ENCODE assay signal across 3 cellular contexts in the genomic region with DNA sequence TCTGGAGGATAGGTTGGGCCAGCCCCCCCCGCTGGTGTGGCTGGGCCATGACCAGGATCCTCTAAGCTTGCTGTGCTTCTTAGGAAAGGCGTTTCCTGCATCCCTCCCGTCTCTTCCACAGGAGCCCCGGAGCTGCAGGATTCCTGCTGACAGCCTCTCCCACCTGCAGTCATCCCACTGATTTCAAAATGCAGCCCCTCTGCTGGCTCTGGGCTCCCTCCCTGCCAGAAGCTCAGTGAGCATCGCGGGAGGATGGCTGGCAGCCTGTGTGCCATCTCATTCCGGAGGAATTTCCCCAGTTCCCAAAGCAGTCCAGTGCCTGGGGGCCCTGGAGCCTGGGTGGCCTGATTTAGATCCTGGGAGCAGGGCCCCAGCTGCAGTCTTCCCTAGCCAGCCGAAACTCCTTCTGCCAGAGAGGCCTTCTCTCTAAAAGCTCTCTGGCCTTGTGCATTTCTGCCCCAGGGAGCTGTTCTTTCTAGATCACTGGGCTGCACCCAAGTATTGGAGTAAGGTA.
TF ChIP-seq lines count a peak whose summit lies in the region.

No MANE protein-coding gene starts in this region.

TF ChIP-seq in A549, 52 proteins besides CTCF, POLR2A, EP300 and RAD21:
- TF ChIP-seq HOXB13 (CRISPR knock-in tag; IDR thresholded peaks at IDR 0.05; ENCODE audit: low read depth) = no peak
- no peak for TF ChIP-seq ZSCAN20 (CRISPR knock-in tag; IDR thresholded peaks at IDR 0.05)
- TF ChIP-seq ZFP36 (IDR thresholded peaks at IDR 0.05; ENCODE audit: borderline replicate concordance, partially characterized antibody) = no peak
- TF ChIP-seq FOXS1 (CRISPR knock-in tag; IDR thresholded peaks at IDR 0.05) = no peak
- TF ChIP-seq NFE2L2 (conservative IDR thresholded peaks at IDR 0.05; ENCODE audit: low read length) = no peak
- TF ChIP-seq EHMT2 (IDR thresholded peaks at IDR 0.05; ENCODE audit: low read depth) = no peak
- no peak for TF ChIP-seq KDM5A (IDR thresholded peaks at IDR 0.05)
- no peak for TF ChIP-seq NR3C1 (IDR thresholded peaks at IDR 0.05)
- TF ChIP-seq ZC3H11A (IDR thresholded peaks at IDR 0.05) = no peak
- TF ChIP-seq MYC (IDR thresholded peaks at IDR 0.05; ENCODE audit: borderline replicate concordance, low read length) = no peak
- TF ChIP-seq, protein P1, sequence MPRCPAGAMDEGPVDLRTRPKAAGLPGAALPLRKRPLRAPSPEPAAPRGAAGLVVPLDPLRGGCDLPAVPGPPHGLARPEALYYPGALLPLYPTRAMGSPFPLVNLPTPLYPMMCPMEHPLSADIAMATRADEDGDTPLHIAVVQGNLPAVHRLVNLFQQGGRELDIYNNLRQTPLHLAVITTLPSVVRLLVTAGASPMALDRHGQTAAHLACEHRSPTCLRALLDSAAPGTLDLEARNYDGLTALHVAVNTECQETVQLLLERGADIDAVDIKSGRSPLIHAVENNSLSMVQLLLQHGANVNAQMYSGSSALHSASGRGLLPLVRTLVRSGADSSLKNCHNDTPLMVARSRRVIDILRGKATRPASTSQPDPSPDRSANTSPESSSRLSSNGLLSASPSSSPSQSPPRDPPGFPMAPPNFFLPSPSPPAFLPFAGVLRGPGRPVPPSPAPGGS (IDR thresholded peaks at IDR 0.05) = no peak
- TF ChIP-seq, protein P2, sequence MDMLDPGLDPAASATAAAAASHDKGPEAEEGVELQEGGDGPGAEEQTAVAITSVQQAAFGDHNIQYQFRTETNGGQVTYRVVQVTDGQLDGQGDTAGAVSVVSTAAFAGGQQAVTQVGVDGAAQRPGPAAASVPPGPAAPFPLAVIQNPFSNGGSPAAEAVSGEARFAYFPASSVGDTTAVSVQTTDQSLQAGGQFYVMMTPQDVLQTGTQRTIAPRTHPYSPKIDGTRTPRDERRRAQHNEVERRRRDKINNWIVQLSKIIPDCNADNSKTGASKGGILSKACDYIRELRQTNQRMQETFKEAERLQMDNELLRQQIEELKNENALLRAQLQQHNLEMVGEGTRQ (IDR thresholded peaks at IDR 0.05) = no peak
- TF ChIP-seq HEYL (CRISPR knock-in tag; IDR thresholded peaks at IDR 0.05) = no peak
- no peak for TF ChIP-seq GATA3 (IDR thresholded peaks at IDR 0.05; ENCODE audit: borderline replicate concordance)
- no peak for TF ChIP-seq TP53 (CRISPR knock-in tag; IDR thresholded peaks at IDR 0.05)

TF ChIP-seq in GM23338, 12 proteins besides CTCF, POLR2A, EP300 and RAD21:
- TF ChIP-seq STAT1 (IDR thresholded peaks at IDR 0.05; ENCODE audit: unreplicated experiment) (no peak), CREB1 (CRISPR knock-in tag; IDR thresholded peaks at IDR 0.05; ENCODE audit: low read depth) (no peak), ZNF331 (CRISPR knock-in tag; IDR thresholded peaks at IDR 0.05; ENCODE audit: low read depth) (no peak), POLR2AphosphoS5 (IDR thresholded peaks at IDR 0.05; ENCODE audit: low read depth) (no peak), EZH2 (IDR thresholded peaks at IDR 0.05; ENCODE audit: low read depth, unreplicated experiment) (no peak), NANOG (IDR thresholded peaks at IDR 0.05; ENCODE audit: borderline replicate concordance) (no peak)
- TF ChIP-seq, protein P3, sequence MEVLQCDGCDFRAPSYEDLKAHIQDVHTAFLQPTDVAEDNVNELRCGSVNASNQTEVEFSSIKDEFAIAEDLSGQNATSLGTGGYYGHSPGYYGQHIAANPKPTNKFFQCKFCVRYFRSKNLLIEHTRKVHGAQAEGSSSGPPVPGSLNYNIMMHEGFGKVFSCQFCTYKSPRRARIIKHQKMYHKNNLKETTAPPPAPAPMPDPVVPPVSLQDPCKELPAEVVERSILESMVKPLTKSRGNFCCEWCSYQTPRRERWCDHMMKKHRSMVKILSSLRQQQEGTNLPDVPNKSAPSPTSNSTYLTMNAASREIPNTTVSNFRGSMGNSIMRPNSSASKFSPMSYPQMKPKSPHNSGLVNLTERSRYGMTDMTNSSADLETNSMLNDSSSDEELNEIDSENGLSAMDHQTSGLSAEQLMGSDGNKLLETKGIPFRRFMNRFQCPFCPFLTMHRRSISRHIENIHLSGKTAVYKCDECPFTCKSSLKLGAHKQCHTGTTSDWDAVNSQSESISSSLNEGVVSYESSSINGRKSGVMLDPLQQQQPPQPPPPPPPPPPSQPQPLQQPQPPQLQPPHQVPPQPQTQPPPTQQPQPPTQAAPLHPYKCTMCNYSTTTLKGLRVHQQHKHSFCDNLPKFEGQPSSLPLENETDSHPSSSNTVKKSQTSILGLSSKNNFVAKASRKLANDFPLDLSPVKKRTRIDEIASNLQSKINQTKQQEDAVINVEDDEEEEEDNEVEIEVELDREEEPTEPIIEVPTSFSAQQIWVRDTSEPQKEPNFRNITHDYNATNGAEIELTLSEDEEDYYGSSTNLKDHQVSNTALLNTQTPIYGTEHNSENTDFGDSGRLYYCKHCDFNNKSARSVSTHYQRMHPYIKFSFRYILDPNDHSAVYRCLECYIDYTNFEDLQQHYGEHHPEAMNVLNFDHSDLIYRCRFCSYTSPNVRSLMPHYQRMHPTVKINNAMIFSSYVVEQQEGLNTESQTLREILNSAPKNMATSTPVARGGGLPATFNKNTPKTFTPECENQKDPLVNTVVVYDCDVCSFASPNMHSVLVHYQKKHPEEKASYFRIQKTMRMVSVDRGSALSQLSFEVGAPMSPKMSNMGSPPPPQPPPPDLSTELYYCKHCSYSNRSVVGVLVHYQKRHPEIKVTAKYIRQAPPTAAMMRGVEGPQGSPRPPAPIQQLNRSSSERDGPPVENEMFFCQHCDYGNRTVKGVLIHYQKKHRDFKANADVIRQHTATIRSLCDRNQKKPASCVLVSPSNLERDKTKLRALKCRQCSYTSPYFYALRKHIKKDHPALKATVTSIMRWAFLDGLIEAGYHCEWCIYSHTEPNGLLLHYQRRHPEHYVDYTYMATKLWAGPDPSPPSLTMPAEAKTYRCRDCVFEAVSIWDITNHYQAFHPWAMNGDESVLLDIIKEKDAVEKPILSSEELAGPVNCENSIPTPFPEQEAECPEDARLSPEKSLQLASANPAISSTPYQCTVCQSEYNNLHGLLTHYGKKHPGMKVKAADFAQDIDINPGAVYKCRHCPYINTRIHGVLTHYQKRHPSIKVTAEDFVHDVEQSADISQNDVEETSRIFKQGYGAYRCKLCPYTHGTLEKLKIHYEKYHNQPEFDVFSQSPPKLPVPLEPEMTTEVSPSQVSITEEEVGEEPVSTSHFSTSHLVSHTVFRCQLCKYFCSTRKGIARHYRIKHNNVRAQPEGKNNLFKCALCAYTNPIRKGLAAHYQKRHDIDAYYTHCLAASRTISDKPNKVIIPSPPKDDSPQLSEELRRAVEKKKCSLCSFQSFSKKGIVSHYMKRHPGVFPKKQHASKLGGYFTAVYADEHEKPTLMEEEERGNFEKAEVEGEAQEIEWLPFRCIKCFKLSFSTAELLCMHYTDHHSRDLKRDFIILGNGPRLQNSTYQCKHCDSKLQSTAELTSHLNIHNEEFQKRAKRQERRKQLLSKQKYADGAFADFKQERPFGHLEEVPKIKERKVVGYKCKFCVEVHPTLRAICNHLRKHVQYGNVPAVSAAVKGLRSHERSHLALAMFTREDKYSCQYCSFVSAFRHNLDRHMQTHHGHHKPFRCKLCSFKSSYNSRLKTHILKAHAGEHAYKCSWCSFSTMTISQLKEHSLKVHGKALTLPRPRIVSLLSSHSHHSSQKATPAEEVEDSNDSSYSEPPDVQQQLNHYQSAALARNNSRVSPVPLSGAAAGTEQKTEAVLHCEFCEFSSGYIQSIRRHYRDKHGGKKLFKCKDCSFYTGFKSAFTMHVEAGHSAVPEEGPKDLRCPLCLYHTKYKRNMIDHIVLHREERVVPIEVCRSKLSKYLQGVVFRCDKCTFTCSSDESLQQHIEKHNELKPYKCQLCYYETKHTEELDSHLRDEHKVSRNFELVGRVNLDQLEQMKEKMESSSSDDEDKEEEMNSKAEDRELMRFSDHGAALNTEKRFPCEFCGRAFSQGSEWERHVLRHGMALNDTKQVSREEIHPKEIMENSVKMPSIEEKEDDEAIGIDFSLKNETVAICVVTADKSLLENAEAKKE (CRISPR knock-in tag; IDR thresholded peaks at IDR 0.05) = no peak
- TF ChIP-seq, protein P4, sequence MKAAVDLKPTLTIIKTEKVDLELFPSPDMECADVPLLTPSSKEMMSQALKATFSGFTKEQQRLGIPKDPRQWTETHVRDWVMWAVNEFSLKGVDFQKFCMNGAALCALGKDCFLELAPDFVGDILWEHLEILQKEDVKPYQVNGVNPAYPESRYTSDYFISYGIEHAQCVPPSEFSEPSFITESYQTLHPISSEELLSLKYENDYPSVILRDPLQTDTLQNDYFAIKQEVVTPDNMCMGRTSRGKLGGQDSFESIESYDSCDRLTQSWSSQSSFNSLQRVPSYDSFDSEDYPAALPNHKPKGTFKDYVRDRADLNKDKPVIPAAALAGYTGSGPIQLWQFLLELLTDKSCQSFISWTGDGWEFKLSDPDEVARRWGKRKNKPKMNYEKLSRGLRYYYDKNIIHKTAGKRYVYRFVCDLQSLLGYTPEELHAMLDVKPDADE (IDR thresholded peaks at IDR 0.05) = no peak

TF ChIP-seq in SK-N-SH treated with all-trans-retinoic acid at 6 μM for 48 hours, 23 proteins besides CTCF, POLR2A, EP300 and RAD21:
- TF ChIP-seq BACH2 (CRISPR knock-in tag; IDR thresholded peaks at IDR 0.05; ENCODE audit: borderline replicate concordance) (no peak), ISL1 (CRISPR knock-in tag; IDR thresholded peaks at IDR 0.05) (no peak)
